In genomic region chr16:75244225-75244792, GRCh38 we compare ENCODE assay signal across 10 cellular contexts. TPM values are rescaled to one million over a fixed set of nuclear protein-coding genes. Genes with fewer than 3 reads are reported as not detected.
A peak's percentile ranks its signal among the peaks of the same experiment; 100 is the strongest.
DNase-seq lines count a peak whose midpoint lies in the region; ATAC-seq and TF ChIP-seq lines count a peak whose summit lies in the region.
"Had no signal": no experiment of that assay in that cellular context is flagged by ENCODE, and none has a peak within 500 bp of the region (broad histone marks: within the 10 kb centered on the region; RNA-seq: fewer than 3 reads in every experiment).

No MANE protein-coding gene starts in this region.

- H3K4me1 Mint-ChIP-seq in type B pancreatic cell (ENCODE audit: unreplicated experiment): peaks cover 54% of the 10 kb centered on the region
- peaks cover 3% of the 10 kb centered on the region for H3K4me1 Mint-ChIP-seq in activated T-cell treated with anti-CD3 and anti-CD28 coated beads, Interleukin-2, amount 50 U/mL, for 24 hours (ENCODE audit: low read depth)

- ATAC-seq in HG02588 (IDR thresholded peaks at IDR 0.05; ENCODE audit: unreplicated experiment): no peak
- ATAC-seq: effector memory CD8-positive, alpha-beta T cell had no signal

- peak overlapping the region; percentile 94 for H3K27ac Mint-ChIP-seq in type B pancreatic cell
- no peak overlapping the region for H3K27ac Mint-ChIP-seq in activated T-cell treated with anti-CD3 and anti-CD28 coated beads, Interleukin-2, amount 50 U/mL, for 24 hours
- H3K27ac Mint-ChIP-seq: effector memory CD8-positive, alpha-beta T cell had no signal

- peak overlapping the region; percentile 76 for H3K9ac ChIP-seq in HUES64 (ENCODE audit: low read depth, low read length)
- no peak overlapping the region for H3K9ac ChIP-seq in liver (ENCODE audit: low read depth in 1 of 2, low read length in 2 of 2)

- H3K36me3 Mint-ChIP-seq in type B pancreatic cell: peaks cover 5% of the 10 kb centered on the region
- no peaks in the 10 kb centered on the region for H3K36me3 Mint-ChIP-seq in activated T-cell treated with anti-CD3 and anti-CD28 coated beads, Interleukin-2, amount 50 U/mL, for 24 hours (ENCODE audit: low read depth)

- in situ Hi-C loops in brain microvascular endothelial cell (cut with HindIII; ENCODE audit: low pct_ligation_motif_present, low sequenced_read_pairs): no loop called here

- H3K27me3 ChIP-seq in HUES64 (ENCODE audit: insufficient read depth, low read length) (no peaks in the 10 kb centered on the region), brain microvascular endothelial cell (replicated peaks) (no peaks in the 10 kb centered on the region), liver (ENCODE audit: control insufficient read depth in 4 of 4, insufficient read depth in 4 of 4, low read length in 3 of 4) (no peaks in the 10 kb centered on the region)

- no peaks in the 10 kb centered on the region for H3K27me3 Mint-ChIP-seq in type B pancreatic cell
- H3K27me3 Mint-ChIP-seq in activated T-cell treated with anti-CD3 and anti-CD28 coated beads, Interleukin-2, amount 50 U/mL, for 24 hours: no peaks in the 10 kb centered on the region

- H3K4me3 Mint-ChIP-seq in type B pancreatic cell: peak overlapping the region; percentile 78
- no peak overlapping the region for H3K4me3 Mint-ChIP-seq in activated T-cell treated with anti-CD3 and anti-CD28 coated beads, Interleukin-2, amount 50 U/mL, for 24 hours
- H3K4me3 Mint-ChIP-seq: effector memory CD8-positive, alpha-beta T cell had no signal

- H3K36me3 ChIP-seq in HUES64 (ENCODE audit: insufficient read depth, low read length) (peaks cover 38% of the 10 kb centered on the region), brain microvascular endothelial cell (replicated peaks) (peaks cover 32% of the 10 kb centered on the region), liver (ENCODE audit: control insufficient read depth in 4 of 4, insufficient read depth in 3 of 4, low read depth in 1 of 4, low read length in 3 of 4) (peaks cover 8 to 17% (median 9%) of the 10 kb centered on the region in 4 donors)

- H3K4me1 ChIP-seq in HUES64 (ENCODE audit: insufficient read depth, low read length) (peaks cover 40% of the 10 kb centered on the region), liver (ENCODE audit: control insufficient read depth in 4 of 4, insufficient read depth in 4 of 4, low read length in 3 of 4) (peaks cover 8 to 46% (median 29%) of the 10 kb centered on the region in 4 donors)

- H3K9me3 ChIP-seq in HUES64 (ENCODE audit: insufficient read depth, low read depth, low read length): no peaks in the 10 kb centered on the region
- H3K9me3 ChIP-seq in liver (ENCODE audit: control insufficient read depth in 4 of 4, low read length in 3 of 4): no peaks in the 10 kb centered on the region

- 94% methylated on average over 7 of the region's 7 CpGs for WGBS in HUES64
- 81% methylated on average over 7 of the region's 7 CpGs for WGBS in liver

- no peaks in the 10 kb centered on the region for H3K9me3 Mint-ChIP-seq in type B pancreatic cell
- H3K9me3 Mint-ChIP-seq in activated T-cell treated with anti-CD3 and anti-CD28 coated beads, Interleukin-2, amount 50 U/mL, for 24 hours: no peaks in the 10 kb centered on the region
- H3K9me3 Mint-ChIP-seq: effector memory CD8-positive, alpha-beta T cell had no signal

- peak in 1 of 2 donors; percentile 20 for TF ChIP-seq RAD21 in liver (IDR thresholded peaks at IDR 0.05)

- H3K27ac ChIP-seq in HUES64 (ENCODE audit: low read depth, low read length) (peak overlapping the region; percentile 86), brain microvascular endothelial cell (peak overlapping the region; percentile 98), liver (ENCODE audit: low read depth in 1 of 2, low read length in 2 of 2) (peak overlapping the region; percentile 87 to 89)

- H3K4me3 ChIP-seq in HUES64 (ENCODE audit: low read length) (no peak overlapping the region), brain microvascular endothelial cell (ENCODE audit: low read depth, low read length) (no peak overlapping the region), liver (ENCODE audit: low read depth in 1 of 3, low read length in 3 of 3) (no peak overlapping the region)

- no peak for DNase-seq in brain microvascular endothelial cell
- DNase-seq in type B pancreatic cell (ENCODE audit: extremely low spot score, unreplicated experiment): no peak
- DNase-seq in activated T-cell treated with anti-CD3 and anti-CD28 coated beads, Interleukin-2, amount 50 U/mL, for 24 hours: no peak
- no peak for DNase-seq in AG20443 (ENCODE audit: low spot score)
- no peak for DNase-seq in RKO (ENCODE audit: low spot score)
- DNase-seq: effector memory CD8-positive, alpha-beta T cell; SHP77 had no signal

- TF ChIP-seq CTCF in brain microvascular endothelial cell (IDR thresholded peaks at IDR 0.05; ENCODE audit: low read depth, low read length, missing control alignments): no peak
- no peak for TF ChIP-seq CTCF in liver (IDR thresholded peaks at IDR 0.05; ENCODE audit: low read depth, low read length, missing input control)
- TF ChIP-seq CTCF in type B pancreatic cell (conservative IDR thresholded peaks at IDR 0.05): no peak

TF ChIP-seq in liver, 16 proteins besides CTCF, POLR2A, EP300 and RAD21 (continues in another document):
- TF ChIP-seq FOXA1 (IDR thresholded peaks at IDR 0.05): no peak
- TF ChIP-seq NR2F2 (IDR thresholded peaks at IDR 0.05): no peak
- TF ChIP-seq HNF4G (IDR thresholded peaks at IDR 0.05): no peak
- no peak for TF ChIP-seq SP1 (IDR thresholded peaks at IDR 0.05)
- TF ChIP-seq EGR1 (IDR thresholded peaks at IDR 0.05; ENCODE audit: low read depth in 2 of 2): no peak
- TF ChIP-seq HNF4A (conservative IDR thresholded peaks at IDR 0.05): no peak
- no peak for TF ChIP-seq ATF3 (IDR thresholded peaks at IDR 0.05)
- no peak for TF ChIP-seq YY1 (IDR thresholded peaks at IDR 0.05)
- no peak for TF ChIP-seq TAF1 (conservative IDR thresholded peaks at IDR 0.05)
- TF ChIP-seq FOXA2 (IDR thresholded peaks at IDR 0.05): no peak
- TF ChIP-seq MAX (IDR thresholded peaks at IDR 0.05): no peak
- no peak for TF ChIP-seq RXRA (IDR thresholded peaks at IDR 0.05)
- no peak for TF ChIP-seq GABPA (IDR thresholded peaks at IDR 0.05 in 1 of 2, conservative IDR thresholded peaks at IDR 0.05 in 1 of 2)
- no peak for TF ChIP-seq ZBTB33 (IDR thresholded peaks at IDR 0.05)
- TF ChIP-seq REST (IDR thresholded peaks at IDR 0.05): no peak

RNA-seq across cellular contexts. Expression of gene BCAR1, which starts 7.1 kb away (rescaled TPM):
- 43.7 TPM for polyA plus RNA-seq in HUES64 (2013, experiment 1 of 2)
- polyA plus RNA-seq in HUES64 (2013, experiment 2 of 2): 40.2 TPM
- total RNA-seq in liver: 10 to 100 TPM; 10.1 to 32.2 TPM
- 10 to 100 TPM; 11.3 to 29.0 TPM for polyA plus RNA-seq in liver
- 67.2 and 73.0 TPM in 2 replicates for total RNA-seq in type B pancreatic cell (ENCODE audit: low replicate concordance)

RNA-seq across cellular contexts. Expression of gene CTRB1, which starts 25.5 kb away (rescaled TPM):
- polyA plus RNA-seq in HUES64 (2013, experiment 1 of 2): not detected
- not detected for polyA plus RNA-seq in HUES64 (2013, experiment 2 of 2)
- total RNA-seq in liver: not detected
- not detected for polyA plus RNA-seq in liver
- not detected in 2 replicates for total RNA-seq in type B pancreatic cell (ENCODE audit: low replicate concordance)

RNA-seq across cellular contexts. Expression of gene CTRB2, which starts 37.3 kb away (rescaled TPM):
- polyA plus RNA-seq in HUES64 (2013, experiment 1 of 2): not detected
- polyA plus RNA-seq in HUES64 (2013, experiment 2 of 2): not detected
- under 1 TPM in 1 of 2 donors, not detected in 1; 0.33 TPM for total RNA-seq in liver
- polyA plus RNA-seq in liver: under 1 TPM in 1 of 2 donors, not detected in 1; 0.09 TPM
- not detected in 2 replicates for total RNA-seq in type B pancreatic cell (ENCODE audit: low replicate concordance)
